ENCODE assay signal across 13 cellular contexts in genomic region chr19:4877753-4878490, GRCh38. TPM values are rescaled to one million over a fixed set of nuclear protein-coding genes. Genes with fewer than 3 reads are reported as not detected.
DNase-seq lines count a peak whose midpoint lies in the region; ATAC-seq and TF ChIP-seq lines count a peak whose summit lies in the region.
"Had no signal": no experiment of that assay in that cellular context is flagged by ENCODE, and none has a peak within 500 bp of the region (broad histone marks: within the 10 kb centered on the region; RNA-seq: fewer than 3 reads in every experiment).

No MANE protein-coding gene starts in this region.

- H3K27me3 Mint-ChIP-seq in T-helper 17 cell = peaks cover 14% of the 10 kb centered on the region

- peak overlapping the region; percentile 7 for H3K27ac ChIP-seq in hepatocyte

- H4K20me1 ChIP-seq in hepatocyte (ENCODE audit: insufficient read depth, poor library complexity, severe bottlenecking) = no peaks in the 10 kb centered on the region

- peak overlapping the region; percentile 44 for H3K4me2 ChIP-seq in hepatocyte

- no peaks in the 10 kb centered on the region for H3K36me3 ChIP-seq in hepatocyte (replicated peaks; ENCODE audit: insufficient read depth, low read depth)

- H3K9me3 ChIP-seq in hepatocyte (ENCODE audit: low read depth) (no peaks in the 10 kb centered on the region), T-helper 17 cell (ENCODE audit: control insufficient read depth, low read length, poor library complexity, severe bottlenecking) (no peaks in the 10 kb centered on the region)
- H3K9me3 ChIP-seq: Caco-2 had no signal

- no peak for TF ChIP-seq CTCF in hepatocyte (IDR thresholded peaks at IDR 0.05; ENCODE audit: poor library complexity)

- no peaks in the 10 kb centered on the region for H3K9me2 ChIP-seq in hepatocyte (replicated peaks; ENCODE audit: insufficient read depth)

- H3K4me3 Mint-ChIP-seq in T-helper 17 cell = no peak overlapping the region

- H2AFZ ChIP-seq in hepatocyte = no peak overlapping the region

- ATAC-seq in GM21737 (IDR thresholded peaks at IDR 0.05; ENCODE audit: unreplicated experiment) (no peak), T-helper 17 cell (no peak)

- H3K4me1 Mint-ChIP-seq in T-helper 17 cell = peaks cover 5% of the 10 kb centered on the region

- H3K36me3 Mint-ChIP-seq in T-helper 17 cell (ENCODE audit: low read depth) = peaks cover 2% of the 10 kb centered on the region

- peaks cover 5% of the 10 kb centered on the region for H3K4me1 ChIP-seq in hepatocyte (ENCODE audit: insufficient read depth)
- H3K4me1 ChIP-seq: Caco-2 had no signal

- peak; percentile 89 for DNase-seq in ELF-1 (ENCODE audit: low read depth, low spot score)
- peak; percentile 43 to 98 (median 86) for DNase-seq in anterior cingulate cortex (lab: John Stamatoyannopoulos, UW)
- no peak for DNase-seq in hepatocyte (ENCODE audit: low spot score)
- DNase-seq in retina = peak; percentile 81
- DNase-seq in stimulated activated CD4-positive, alpha-beta T cell treated with anti-CD3 and anti-CD28 coated beads, Interleukin-2, amount 100 ng/mL, for 24 hours = no peak
- no peak for DNase-seq in GOT3 (lab: John Stamatoyannopoulos, UW)
- no peak for DNase-seq in T-helper 17 cell
- DNase-seq: Caco-2; effector memory CD4-positive, alpha-beta T cell; NCI-H1417; SIG-M5 had no signal

- H3K27me3 ChIP-seq in hepatocyte = no peaks in the 10 kb centered on the region

- no peak overlapping the region for H3K4me3 ChIP-seq in hepatocyte
- H3K4me3 ChIP-seq: lung had no signal

- no peaks in the 10 kb centered on the region for H3K79me2 ChIP-seq in hepatocyte

- WGBS in hepatocyte (ENCODE audit: low lambda C conversion rate, missing lambda C conversion rate) = 61% methylated on average over 28 of the region's 30 CpGs

- no peak overlapping the region for H3K27ac Mint-ChIP-seq in T-helper 17 cell

RNA-seq across cellular contexts. Expression of gene PLIN3, which starts 10.5 kb away (rescaled TPM):
- total RNA-seq in hepatocyte = 97.8 and 108 TPM in 2 replicates
- polyA plus RNA-seq in hepatocyte = 118 and 121 TPM in 2 replicates
- total RNA-seq in T-helper 17 cell = 10 to 100 TPM; 19.7 to 21.7 TPM

RNA-seq across cellular contexts. Expression of gene ARRDC5, which starts 24.8 kb away (rescaled TPM):
- total RNA-seq in hepatocyte (not detected in 2 replicates), T-helper 17 cell (1 to 10 TPM; 4.0 to 4.8 TPM)
- 0.12 TPM in 1 of 2 replicates, not detected in the other for polyA plus RNA-seq in hepatocyte
- total RNA-seq: Caco-2 had no signal

RNA-seq across cellular contexts. Expression of gene UHRF1, which starts 31.4 kb away (rescaled TPM):
- total RNA-seq in hepatocyte = 5.1 and 9.9 TPM in 2 replicates
- polyA plus RNA-seq in hepatocyte = 11.5 and 13.6 TPM in 2 replicates
- under 1 TPM; 0.12 to 0.34 TPM for total RNA-seq in T-helper 17 cell

RNA-seq across cellular contexts. Expression of gene TICAM1, which starts 46.4 kb away (rescaled TPM):
- total RNA-seq in hepatocyte (3.7 and 5.0 TPM in 2 replicates), T-helper 17 cell (10 to 100 TPM; 23.4 to 29.1 TPM)
- polyA plus RNA-seq in hepatocyte = 20.5 and 21.3 TPM in 2 replicates

Comparison
In these comparisons a context has a peak if more than half of its experiments do, and no peak if none do; other contexts are left out.
1. DNase-seq: peak in ELF-1 (single experiment), anterior cingulate cortex (58 of 58) and retina (single experiment); none in hepatocyte (single experiment), stimulated activated CD4-positive, alpha-beta T cell treated with anti-CD3 and anti-CD28 coated beads, Interleukin-2, amount 100 ng/mL, for 24 hours (0 of 2), GOT3 (single experiment) and T-helper 17 cell (0 of 3).